ENCODE assay signal across 9 cellular contexts in the genomic region with DNA sequence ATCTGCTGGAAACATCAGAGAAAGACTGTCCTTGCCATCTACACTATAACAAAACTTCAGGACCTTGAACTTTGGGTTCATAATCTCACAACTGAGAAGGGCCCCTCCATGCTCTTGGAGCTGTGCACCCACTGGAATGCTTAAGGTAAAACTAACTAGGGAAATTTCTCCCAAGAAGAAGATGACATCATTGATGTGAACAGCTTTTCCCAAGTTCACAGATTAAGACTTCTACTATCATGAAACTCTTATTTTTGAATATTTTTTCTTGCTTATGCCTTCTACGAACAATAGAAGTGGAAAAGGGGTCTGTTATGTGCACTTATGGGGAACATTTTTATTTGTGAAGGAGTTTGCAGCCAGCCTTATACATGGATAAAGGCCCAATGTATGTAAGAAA. TPM values are rescaled to one million over a fixed set of nuclear protein-coding genes. Genes with fewer than 3 reads are reported as not detected.
"Had no signal": no experiment of that assay in that cellular context is flagged by ENCODE, and none has a peak within 500 bp of the region (broad histone marks: within the 10 kb centered on the region; RNA-seq: fewer than 3 reads in every experiment).

No MANE protein-coding gene starts in this region.

- H3K4me3 ChIP-seq: GM12878 had no signal

- ATAC-seq: GM12878 had no signal

- FAIRE-seq: G401.6, GM12878, GM12891, GM12892, GM18507, GM19239 had no signal

- DNase-seq: GDM1, GF-D8 had no signal

RNA-seq across cellular contexts. Expression of a gene that starts 5.0 kb away (rescaled TPM):
- total RNA-seq: G401 had no signal
